In genomic region chrX:46912673-46913491, GRCh38 we compare ENCODE assay signal across 8 cellular contexts. TPM values are rescaled to one million over a fixed set of nuclear protein-coding genes. Genes with fewer than 3 reads are reported as not detected.
DNase-seq lines count a peak whose midpoint lies in the region; ATAC-seq and TF ChIP-seq lines count a peak whose summit lies in the region.

No MANE protein-coding gene starts in this region.

- H3K4me3 ChIP-seq in iPS-15b (ENCODE audit: low read depth, low read length) = peak overlapping the region; percentile 56
- peak overlapping the region; percentile 86 for H3K4me3 ChIP-seq in skeletal muscle satellite cell (ENCODE audit: low read length)

- no peaks in the 10 kb centered on the region for H3K27me3 ChIP-seq in iPS-15b (ENCODE audit: control insufficient read depth, insufficient read depth, low read length)
- peaks cover 9% of the 10 kb centered on the region for H3K27me3 ChIP-seq in skeletal muscle satellite cell (ENCODE audit: control insufficient read depth, insufficient read depth, low read length)

- peak overlapping the region; percentile 12 for H3K9ac ChIP-seq in iPS-15b (ENCODE audit: low read depth, low read length)
- H3K9ac ChIP-seq in skeletal muscle satellite cell (ENCODE audit: low read depth, low read length) = peak overlapping the region; percentile 71

- POLR2A ChIA-PET in RWPE1 (lab: Yijun Ruan, JAX; ENCODE audit: low non-redundant PET) = no interaction called here

- DNase-seq in NCI-H2081 (lab: John Stamatoyannopoulos, UW) (peak; percentile 4 to 19), NCI-H2081 treated with DMSO at 0.1 percent for 48 hours (lab: John Stamatoyannopoulos, UW) (no peak), RWPE1 (ENCODE audit: low spot score) (no peak), astrocyte of the hippocampus (ENCODE audit: low read depth, low spot score) (peak; percentile 67), kidney glomerular epithelial cell (lab: John Stamatoyannopoulos, UW) (no peak)

- TF ChIP-seq CTCF in RWPE1 (conservative IDR thresholded peaks at IDR 0.05; ENCODE audit: low read depth) = peak; percentile 46

- H3K36me3 ChIP-seq in iPS-15b (ENCODE audit: control insufficient read depth, insufficient read depth, low read length) (no peaks in the 10 kb centered on the region), skeletal muscle satellite cell (ENCODE audit: insufficient read depth, low read length) (no peaks in the 10 kb centered on the region)

- H3K9me3 ChIP-seq in iPS-15b (ENCODE audit: control insufficient read depth, insufficient read depth, low read length) (no peaks in the 10 kb centered on the region), skeletal muscle satellite cell (replicated peaks; ENCODE audit: low read length) (no peaks in the 10 kb centered on the region)

- ATAC-seq in HG03175 (IDR thresholded peaks at IDR 0.05; ENCODE audit: unreplicated experiment) = peak; percentile 59

- peak overlapping the region; percentile 74 for H3K27ac ChIP-seq in RWPE1

- H3K4me2 ChIP-seq in skeletal muscle satellite cell (ENCODE audit: low read length) = peak overlapping the region; percentile 85

- CTCF ChIA-PET in RWPE1 (lab: Yijun Ruan, JAX) = interaction anchor here (0.7 to 1.3 kb wide), 3 partner anchors 9 to 24 kb away, joined by 3 to 6 read pairs (median 3); no protein-coding TSS in a partner anchor

- H3K4me1 ChIP-seq in iPS-15b (ENCODE audit: control insufficient read depth, insufficient read depth, low read length) (no peaks in the 10 kb centered on the region), skeletal muscle satellite cell (ENCODE audit: control insufficient read depth, insufficient read depth, low read length) (no peaks in the 10 kb centered on the region)

RNA-seq across cellular contexts. Expression of gene JADE3, which starts 0.7 kb away (rescaled TPM):
- total RNA-seq in skeletal muscle satellite cell (2012; rRNA removed) = 2.2 and 2.3 TPM in 2 replicates

Comparison
In these comparisons a context has a peak if more than half of its experiments do, and no peak if none do; other contexts are left out.
1. DNase-seq: peak in NCI-H2081 (2 of 2) and astrocyte of the hippocampus (single experiment); none in NCI-H2081 treated with DMSO at 0.1 percent for 48 hours (single experiment), RWPE1 (single experiment) and kidney glomerular epithelial cell (single experiment).